Comparison of ENCODE assay signal across 17 cellular contexts in genomic region chr7:18614841-18615240, GRCh38.
DNase-seq lines count a peak whose midpoint lies in the region; ATAC-seq, FAIRE-seq and TF ChIP-seq lines count a peak whose summit lies in the region.
"Had no signal": no experiment of that assay in that cellular context is flagged by ENCODE, and none has a peak within 500 bp of the region (broad histone marks: within the 10 kb centered on the region; RNA-seq: fewer than 3 reads in every experiment).

No MANE protein-coding gene starts in this region.

- peak overlapping the region; percentile 2; the same call in 1 of the 2 replicates for H3K4me3 ChIP-seq in GM23338
- H3K4me3 ChIP-seq: GM12878 had no signal

- no peak for ATAC-seq in GM23338
- ATAC-seq in activated T-cell treated with anti-CD3 and anti-CD28 coated beads, Interleukin-2, amount 50 U/mL, for 72 hours (replicated peaks in 1 of 2) = no peak
- ATAC-seq: GM12878 had no signal

- peaks cover 28% of the 10 kb centered on the region for H3K4me1 Mint-ChIP-seq in GM23338
- peaks cover 29% of the 10 kb centered on the region for H3K4me1 Mint-ChIP-seq in chondrocyte (ENCODE audit: low read depth)
- no peaks in the 10 kb centered on the region for H3K4me1 Mint-ChIP-seq in activated T-cell treated with anti-CD3 and anti-CD28 coated beads, Interleukin-2, amount 50 U/mL, for 72 hours (ENCODE audit: low read depth)
- H3K4me1 Mint-ChIP-seq: CD4-positive, alpha-beta memory T cell had no signal

- FAIRE-seq in H54 (lab: Jason Lieb, UNC) = peak; percentile 64
- FAIRE-seq: GM12878 had no signal

- no peaks in the 10 kb centered on the region for H3K27me3 Mint-ChIP-seq in GM23338 (ENCODE audit: insufficient read depth, low read depth, poor library complexity)
- H3K27me3 Mint-ChIP-seq in chondrocyte (ENCODE audit: low read depth) = no peaks in the 10 kb centered on the region
- no peaks in the 10 kb centered on the region for H3K27me3 Mint-ChIP-seq in activated T-cell treated with anti-CD3 and anti-CD28 coated beads, Interleukin-2, amount 50 U/mL, for 72 hours (ENCODE audit: low read depth)
- H3K27me3 Mint-ChIP-seq: CD4-positive, alpha-beta memory T cell had no signal

- TF ChIP-seq CTCF in GM23338 (conservative IDR thresholded peaks at IDR 0.05; ENCODE audit: low read depth in 2 of 2) = no peak
- TF ChIP-seq CTCF in chondrocyte (IDR thresholded peaks at IDR 0.05) = no peak

- H3K4me3 Mint-ChIP-seq in GM23338 (no peak overlapping the region), chondrocyte (ENCODE audit: unreplicated experiment) (no peak overlapping the region)
- H3K4me3 Mint-ChIP-seq in activated T-cell treated with anti-CD3 and anti-CD28 coated beads, Interleukin-2, amount 50 U/mL, for 72 hours = no peak overlapping the region
- H3K4me3 Mint-ChIP-seq: CD4-positive, alpha-beta memory T cell had no signal

- H4K20me1 ChIP-seq in GM23338 (replicated peaks; ENCODE audit: insufficient read depth) = no peaks in the 10 kb centered on the region

- no peaks in the 10 kb centered on the region for H3F3A ChIP-seq in GM23338 (replicated peaks; ENCODE audit: low read depth)

- H3K4me2 ChIP-seq in GM23338 = peak overlapping the region; percentile 64

- H3K9me3 Mint-ChIP-seq in GM23338 = no peaks in the 10 kb centered on the region
- peaks cover 5% of the 10 kb centered on the region for H3K9me3 Mint-ChIP-seq in chondrocyte (ENCODE audit: low read depth)
- H3K9me3 Mint-ChIP-seq in activated T-cell treated with anti-CD3 and anti-CD28 coated beads, Interleukin-2, amount 50 U/mL, for 72 hours = peaks cover 3 to 4% of the 10 kb centered on the region in 2 donors

- no peaks in the 10 kb centered on the region for H3K9me2 ChIP-seq in GM23338 (ENCODE audit: insufficient read depth)

- no peaks in the 10 kb centered on the region for H3K27me3 ChIP-seq in GM23338 (ENCODE audit: insufficient read depth)

- no peaks in the 10 kb centered on the region for H3K36me3 Mint-ChIP-seq in GM23338 (ENCODE audit: low read depth)
- H3K36me3 Mint-ChIP-seq in chondrocyte (ENCODE audit: low read depth) = peaks cover 6% of the 10 kb centered on the region
- no peaks in the 10 kb centered on the region for H3K36me3 Mint-ChIP-seq in activated T-cell treated with anti-CD3 and anti-CD28 coated beads, Interleukin-2, amount 50 U/mL, for 72 hours (ENCODE audit: insufficient read depth in 2 of 2)
- H3K36me3 Mint-ChIP-seq: CD4-positive, alpha-beta memory T cell had no signal

- H3K4me1 ChIP-seq in GM23338 (ENCODE audit: insufficient read depth) = peaks cover 19% of the 10 kb centered on the region

- TF ChIP-seq POLR2A in H54 (IDR thresholded peaks at IDR 0.05; ENCODE audit: low read depth, low read length) = no peak

- H2AFZ ChIP-seq in GM23338 = no peak overlapping the region

- no peak overlapping the region for H3K27ac ChIP-seq in GM23338 (ENCODE audit: low read depth)

- H3K79me2 ChIP-seq in GM23338 (replicated peaks; ENCODE audit: insufficient read depth) = no peaks in the 10 kb centered on the region

- DNase-seq in GM23338 (ENCODE audit: low spot score) = no peak
- DNase-seq in H54 (ENCODE audit: insufficient read length, low spot score) = no peak
- no peak for DNase-seq in chondrocyte (ENCODE audit: low spot score)
- DNase-seq in activated CD4-positive, CD25-positive, alpha-beta regulatory T cell treated with anti-CD3 and anti-CD28 coated beads, Interleukin-2, amount 50 U/mL, for 72 hours = no peak
- DNase-seq in activated T-cell treated with anti-CD3 and anti-CD28 coated beads, Interleukin-2, amount 50 U/mL, for 72 hours = no peak
- no peak for DNase-seq in nucleus accumbens (lab: John Stamatoyannopoulos, UW)
- DNase-seq: C1 segment of cervical spinal cord; Calu3; CD4-positive, alpha-beta memory T cell; COR-L47; DMS79; EL; GDM1; GOT3; H7; HCEC 1CT had no signal

- H3K27ac Mint-ChIP-seq in GM23338 (peak overlapping the region; percentile 63; the same call in 1 of the 2 replicates), chondrocyte (ENCODE audit: unreplicated experiment) (peak overlapping the region; percentile 73)
- H3K27ac Mint-ChIP-seq in activated T-cell treated with anti-CD3 and anti-CD28 coated beads, Interleukin-2, amount 50 U/mL, for 72 hours = no peak overlapping the region
- H3K27ac Mint-ChIP-seq: CD4-positive, alpha-beta memory T cell had no signal

- H3K36me3 ChIP-seq in GM23338 (ENCODE audit: insufficient read depth) = no peaks in the 10 kb centered on the region

TF ChIP-seq in GM23338, 12 proteins besides CTCF, POLR2A, EP300 and RAD21 (continues in another document):
- TF ChIP-seq JUNB (IDR thresholded peaks at IDR 0.05; ENCODE audit: unreplicated experiment) = no peak
- no peak for TF ChIP-seq NANOG (IDR thresholded peaks at IDR 0.05; ENCODE audit: borderline replicate concordance)
- TF ChIP-seq ZNF114 (CRISPR knock-in tag; IDR thresholded peaks at IDR 0.05) = no peak
- no peak for TF ChIP-seq EZH2 (IDR thresholded peaks at IDR 0.05; ENCODE audit: low read depth, unreplicated experiment)
- no peak for TF ChIP-seq STAT1 (IDR thresholded peaks at IDR 0.05; ENCODE audit: unreplicated experiment)
- TF ChIP-seq, protein P1, sequence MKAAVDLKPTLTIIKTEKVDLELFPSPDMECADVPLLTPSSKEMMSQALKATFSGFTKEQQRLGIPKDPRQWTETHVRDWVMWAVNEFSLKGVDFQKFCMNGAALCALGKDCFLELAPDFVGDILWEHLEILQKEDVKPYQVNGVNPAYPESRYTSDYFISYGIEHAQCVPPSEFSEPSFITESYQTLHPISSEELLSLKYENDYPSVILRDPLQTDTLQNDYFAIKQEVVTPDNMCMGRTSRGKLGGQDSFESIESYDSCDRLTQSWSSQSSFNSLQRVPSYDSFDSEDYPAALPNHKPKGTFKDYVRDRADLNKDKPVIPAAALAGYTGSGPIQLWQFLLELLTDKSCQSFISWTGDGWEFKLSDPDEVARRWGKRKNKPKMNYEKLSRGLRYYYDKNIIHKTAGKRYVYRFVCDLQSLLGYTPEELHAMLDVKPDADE (IDR thresholded peaks at IDR 0.05) = no peak
- TF ChIP-seq, protein P2, sequence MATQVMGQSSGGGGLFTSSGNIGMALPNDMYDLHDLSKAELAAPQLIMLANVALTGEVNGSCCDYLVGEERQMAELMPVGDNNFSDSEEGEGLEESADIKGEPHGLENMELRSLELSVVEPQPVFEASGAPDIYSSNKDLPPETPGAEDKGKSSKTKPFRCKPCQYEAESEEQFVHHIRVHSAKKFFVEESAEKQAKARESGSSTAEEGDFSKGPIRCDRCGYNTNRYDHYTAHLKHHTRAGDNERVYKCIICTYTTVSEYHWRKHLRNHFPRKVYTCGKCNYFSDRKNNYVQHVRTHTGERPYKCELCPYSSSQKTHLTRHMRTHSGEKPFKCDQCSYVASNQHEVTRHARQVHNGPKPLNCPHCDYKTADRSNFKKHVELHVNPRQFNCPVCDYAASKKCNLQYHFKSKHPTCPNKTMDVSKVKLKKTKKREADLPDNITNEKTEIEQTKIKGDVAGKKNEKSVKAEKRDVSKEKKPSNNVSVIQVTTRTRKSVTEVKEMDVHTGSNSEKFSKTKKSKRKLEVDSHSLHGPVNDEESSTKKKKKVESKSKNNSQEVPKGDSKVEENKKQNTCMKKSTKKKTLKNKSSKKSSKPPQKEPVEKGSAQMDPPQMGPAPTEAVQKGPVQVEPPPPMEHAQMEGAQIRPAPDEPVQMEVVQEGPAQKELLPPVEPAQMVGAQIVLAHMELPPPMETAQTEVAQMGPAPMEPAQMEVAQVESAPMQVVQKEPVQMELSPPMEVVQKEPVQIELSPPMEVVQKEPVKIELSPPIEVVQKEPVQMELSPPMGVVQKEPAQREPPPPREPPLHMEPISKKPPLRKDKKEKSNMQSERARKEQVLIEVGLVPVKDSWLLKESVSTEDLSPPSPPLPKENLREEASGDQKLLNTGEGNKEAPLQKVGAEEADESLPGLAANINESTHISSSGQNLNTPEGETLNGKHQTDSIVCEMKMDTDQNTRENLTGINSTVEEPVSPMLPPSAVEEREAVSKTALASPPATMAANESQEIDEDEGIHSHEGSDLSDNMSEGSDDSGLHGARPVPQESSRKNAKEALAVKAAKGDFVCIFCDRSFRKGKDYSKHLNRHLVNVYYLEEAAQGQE (IDR thresholded peaks at IDR 0.05; ENCODE audit: unreplicated experiment) = no peak
- TF ChIP-seq CREB1 (CRISPR knock-in tag; IDR thresholded peaks at IDR 0.05; ENCODE audit: low read depth) = no peak
- TF ChIP-seq ZNF331 (CRISPR knock-in tag; IDR thresholded peaks at IDR 0.05; ENCODE audit: low read depth) = no peak
- TF ChIP-seq EZH2phosphoT487 (IDR thresholded peaks at IDR 0.05; ENCODE audit: unreplicated experiment) = no peak
- TF ChIP-seq POLR2AphosphoS5 (IDR thresholded peaks at IDR 0.05; ENCODE audit: low read depth) = no peak
